Comparison of ENCODE assay signal across 18 cellular contexts in the genomic region with DNA sequence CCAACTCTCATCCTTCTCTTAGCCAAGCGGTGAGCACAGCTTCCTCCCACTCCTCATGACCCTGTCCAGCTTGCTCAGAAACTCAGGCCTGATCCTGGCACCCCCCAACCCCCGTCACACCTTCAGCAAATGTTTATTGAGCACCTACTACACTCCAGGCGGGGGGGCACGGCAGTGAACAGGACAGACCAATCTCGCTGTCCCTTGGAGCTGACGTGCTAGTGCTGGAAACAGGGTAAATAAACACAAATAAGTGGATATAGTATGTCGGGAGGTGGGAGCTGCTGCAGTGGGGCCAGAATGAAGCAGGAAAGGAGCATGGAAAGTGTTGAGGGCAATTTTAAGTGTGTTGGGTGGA. TPM values are rescaled to one million over a fixed set of nuclear protein-coding genes. Genes with fewer than 3 reads are reported as not detected.
DNase-seq lines count a peak whose midpoint lies in the region; ATAC-seq, FAIRE-seq and TF ChIP-seq lines count a peak whose summit lies in the region.
"Had no signal": no experiment of that assay in that cellular context is flagged by ENCODE, and none has a peak within 500 bp of the region (broad histone marks: within the 10 kb centered on the region; RNA-seq: fewer than 3 reads in every experiment).

No MANE protein-coding gene starts in this region.

- H4K91ac ChIP-seq in H1 (replicated peaks; ENCODE audit: insufficient read length, low read length) (no peak overlapping the region), neuronal stem cell (ENCODE audit: low read depth, low read length, poor library complexity) (no peak overlapping the region)

- H3K79me2 ChIP-seq in HepG2 (ENCODE audit: insufficient read depth, low read length) (no peaks in the 10 kb centered on the region), H1 (ENCODE audit: control insufficient read depth in 1 of 2, insufficient read depth in 2 of 2, low read length in 2 of 2) (no peaks in the 10 kb centered on the region)

- H3K36me3 Mint-ChIP-seq in CD4-positive, alpha-beta T cell (ENCODE audit: low read depth): no peaks in the 10 kb centered on the region
- H3K36me3 Mint-ChIP-seq: CD14-positive monocyte; CD8-positive, alpha-beta T cell had no signal

- H3K79me1 ChIP-seq in H1 (ENCODE audit: low read depth, low read length) (no peaks in the 10 kb centered on the region), neuronal stem cell (ENCODE audit: low read depth, low read length) (no peaks in the 10 kb centered on the region)

- H4K20me1 ChIP-seq in HepG2 (ENCODE audit: insufficient read depth, low read length) (no peaks in the 10 kb centered on the region), H1 (replicated peaks in 1 of 2; ENCODE audit: control insufficient read depth in 1 of 2, insufficient read depth in 2 of 2, low read length in 2 of 2) (no peaks in the 10 kb centered on the region)
- H4K20me1 ChIP-seq: BLaER1 had no signal

- CTCF ChIA-PET in HepG2 (lab: Yijun Ruan, JAX; ENCODE audit: low intra/inter-chr PET ratio, low total read pairs) (no interaction called here), H1 (lab: Charles Lee; ENCODE audit: partially characterized antibody) (interaction anchor here (0.6 to 3.8 kb wide), 9 partner anchors 8 to 137 kb away, joined by 3 to 20 read pairs (median 5); a partner anchor contains a TSS)
- CTCF ChIA-PET in CD4-positive, alpha-beta T cell (lab: Charles Lee): no interaction called here

- H3K27ac Mint-ChIP-seq in CD4-positive, alpha-beta T cell: no peak overlapping the region
- H3K27ac Mint-ChIP-seq: CD8-positive, alpha-beta T cell had no signal

- TF ChIP-seq CTCF in HepG2 (CRISPR knock-in tag; IDR thresholded peaks at IDR 0.05) (no peak), right lobe of liver (IDR thresholded peaks at IDR 0.05) (no peak), H1 (IDR thresholded peaks at IDR 0.05; ENCODE audit: control extremely low read depth in 1 of 3, insufficient read depth in 1 of 3, low read depth in 1 of 3, low read length in 3 of 3) (no peak)
- TF ChIP-seq CTCF in CD4-positive, alpha-beta T cell (IDR thresholded peaks at IDR 0.05): no peak

- H2BK15ac ChIP-seq in H1 (ENCODE audit: low read length) (0 out of 2 replicates have a peak overlapping the region, but pooled peaks have one; percentile 10), neuronal stem cell (ENCODE audit: low read length) (no peak overlapping the region)

- 11% methylated on average over 7 of the region's 7 CpGs for WGBS in HepG2 (ENCODE audit: low lambda C conversion rate)
- WGBS in right lobe of liver (ENCODE audit: insufficient coverage, low coverage, low lambda C conversion rate, missing lambda C conversion rate): 67% methylated on average over 6 of the region's 7 CpGs
- WGBS in H1 (ENCODE audit: extremely low coverage in 1 of 2, insufficient coverage in 1 of 2, insufficient read length in 1 of 2, insufficient replicate concordance in 2 of 2, low coverage in 1 of 2, low lambda C conversion rate in 2 of 2, missing lambda C conversion rate in 1 of 2), 2 experiments: 79% methylated on average over 7 of the region's 7 CpGs; no CpG with 5 or more reads in 1 of the 2 experiments
- no CpG with 5 or more reads among the region's 7 CpGs for WGBS in neuronal stem cell (ENCODE audit: extremely low coverage in 2 of 2, insufficient read length in 2 of 2, insufficient replicate concordance in 1 of 2), 2 donors

- ATAC-seq in HepG2: no peak
- ATAC-seq in right lobe of liver: no peak
- no peak for ATAC-seq in HG02870 (IDR thresholded peaks at IDR 0.05; ENCODE audit: unreplicated experiment)
- ATAC-seq in CD4-positive, alpha-beta T cell (ENCODE audit: poor library complexity): no peak
- ATAC-seq in Right ventricle myocardium superior (ENCODE audit: poor library complexity): no peak
- ATAC-seq: A549; CD8-positive, alpha-beta T cell had no signal

- H4K8ac ChIP-seq in H1 (ENCODE audit: extremely low read depth, insufficient read depth, low read length) (no peak overlapping the region), neuronal stem cell (ENCODE audit: low read depth, low read length) (no peak overlapping the region)

- H3K27ac ChIP-seq in HepG2 (ENCODE audit: extremely low read length, insufficient read depth, low read length): no peak overlapping the region
- H3K27ac ChIP-seq in right lobe of liver: no peak overlapping the region
- no peak overlapping the region for H3K27ac ChIP-seq in H1 (ENCODE audit: low read depth, low read length)
- no peak overlapping the region for H3K27ac ChIP-seq in neuronal stem cell (replicated peaks; ENCODE audit: low read length)
- no peak overlapping the region for H3K27ac ChIP-seq in CD4-positive, alpha-beta T cell (ENCODE audit: low read depth, low read length)
- H3K27ac ChIP-seq: 22Rv1, BLaER1 had no signal

- H3K14ac ChIP-seq in H1 (ENCODE audit: insufficient read length) (no peak overlapping the region), neuronal stem cell (ENCODE audit: low read length) (no peak overlapping the region)

- no TSS peak for BruUV-seq in HepG2 (replicated peaks; lab: Mats Ljungman, UMichigan)

- TF ChIP-seq EP300 in HepG2 (IDR thresholded peaks at IDR 0.05; ENCODE audit: low read depth in 2 of 2, low read length in 2 of 2): no peak
- TF ChIP-seq EP300 in HepG2 (CRISPR knock-in tag; IDR thresholded peaks at IDR 0.05; ENCODE audit: borderline replicate concordance): no peak
- TF ChIP-seq EP300 in H1 (IDR thresholded peaks at IDR 0.05; ENCODE audit: borderline replicate concordance in 1 of 2, low read depth in 2 of 2, low read length in 2 of 2): no peak

- no peak overlapping the region for H2AFZ ChIP-seq in HepG2 (ENCODE audit: low read length)
- H2AFZ ChIP-seq in H1 (ENCODE audit: low read length): no peak overlapping the region
- no peak overlapping the region for H2AFZ ChIP-seq in neuronal stem cell (ENCODE audit: low read length)

- intact Hi-C loops in HepG2 (cut with micrococcal nuclease; ENCODE audit: unreplicated experiment): loop anchor here (5.0 kb wide), 2 partner anchors 34 to 401 kb away; no protein-coding TSS in a partner anchor
- intact Hi-C loops in right lobe of liver (cut with DNase I): no loop called here
- intact Hi-C loops in CD4-positive, alpha-beta T cell (cut with DNase I, micrococcal nuclease): no loop called here
- intact Hi-C loops in Right ventricle myocardium superior (cut with DNase I): no loop called here

- no peak overlapping the region for H4K5ac ChIP-seq in H1 (ENCODE audit: insufficient read length, low read depth, low read length)

- H3K23ac ChIP-seq in H1 (ENCODE audit: insufficient read length): no peak overlapping the region
- no peak overlapping the region for H3K23ac ChIP-seq in neuronal stem cell (ENCODE audit: low read depth, low read length, poor library complexity)

- no peaks in the 10 kb centered on the region for H3K9me3 Mint-ChIP-seq in CD4-positive, alpha-beta T cell
- H3K9me3 Mint-ChIP-seq: CD14-positive monocyte; CD8-positive, alpha-beta T cell had no signal

- H3K36me3 ChIP-seq in HepG2 (replicated peaks in 1 of 2; ENCODE audit: control insufficient read depth in 1 of 2, insufficient read depth in 2 of 2, low read length in 2 of 2) (no peaks in the 10 kb centered on the region), right lobe of liver (no peaks in the 10 kb centered on the region), H1 (ENCODE audit: control insufficient read depth in 2 of 4, insufficient read depth in 4 of 4, low read length in 3 of 4) (no peaks in the 10 kb centered on the region), neuronal stem cell (replicated peaks in 1 of 2; ENCODE audit: control insufficient read depth in 2 of 2, insufficient read depth in 2 of 2, low read length in 2 of 2) (no peaks in the 10 kb centered on the region)
- H3K36me3 ChIP-seq: BLaER1, HAP-1 had no signal

- H3K4ac ChIP-seq in H1 (replicated peaks; ENCODE audit: insufficient read length, low read depth, low read length): no peak overlapping the region
- no peak overlapping the region for H3K4ac ChIP-seq in neuronal stem cell (ENCODE audit: low read length)

- TF ChIP-seq RAD21 in HepG2 (CRISPR knock-in tag; IDR thresholded peaks at IDR 0.05): no peak
- no peak for TF ChIP-seq RAD21 in H1 (IDR thresholded peaks at IDR 0.05 in 1 of 2, conservative IDR thresholded peaks at IDR 0.05 in 1 of 2; ENCODE audit: low read depth in 2 of 2, low read length in 2 of 2)

- H3K18ac ChIP-seq in H1 (ENCODE audit: extremely low read depth, low read length) (no peak overlapping the region), neuronal stem cell (ENCODE audit: low read length) (no peak overlapping the region)

- no peaks in the 10 kb centered on the region for H3K9me3 ChIP-seq in HepG2 (ENCODE audit: low read length)
- H3K9me3 ChIP-seq in right lobe of liver: no peaks in the 10 kb centered on the region
- H3K9me3 ChIP-seq in H1 (ENCODE audit: insufficient read depth in 2 of 2, low read depth in 1 of 2, low read length in 1 of 2): no peaks in the 10 kb centered on the region
- H3K9me3 ChIP-seq in neuronal stem cell (replicated peaks in 1 of 2; ENCODE audit: control insufficient read depth in 2 of 2, insufficient read depth in 1 of 2, low read depth in 1 of 2, low read length in 2 of 2): peaks cover 0 to under 1% of the 10 kb centered on the region in 2 donors
- no peaks in the 10 kb centered on the region for H3K9me3 ChIP-seq in CD4-positive, alpha-beta T cell (ENCODE audit: control insufficient read depth, low read length)
- H3K9me3 ChIP-seq: A549, HAP-1 had no signal

- no peak overlapping the region for H3K4me3 Mint-ChIP-seq in CD4-positive, alpha-beta T cell
- H3K4me3 Mint-ChIP-seq: CD8-positive, alpha-beta T cell had no signal

- POLR2A ChIA-PET in HepG2 (lab: Yijun Ruan, JAX): interaction anchor here (0.5 to 1.2 kb wide), 2 partner anchors 39 to 67 kb away, joined by 3 to 4 read pairs; no protein-coding TSS in a partner anchor
- POLR2A ChIA-PET in H1 (lab: Charles Lee; ENCODE audit: partially characterized antibody): interaction anchor here (1.0 kb wide), 1 partner anchor 32 kb away, joined by 3 read pairs; no protein-coding TSS in a partner anchor
- POLR2A ChIA-PET in CD4-positive, alpha-beta T cell (lab: Charles Lee): interaction anchor here (0.6 kb wide), 1 partner anchor 323 kb away, joined by 3 read pairs; no protein-coding TSS in a partner anchor

- TF ChIP-seq POLR2A in HepG2 (IDR thresholded peaks at IDR 0.05; ENCODE audit: insufficient read depth in 1 of 2, low read depth in 2 of 2, low read length in 2 of 2): no peak
- no peak for TF ChIP-seq POLR2A in right lobe of liver (IDR thresholded peaks at IDR 0.05)
- no peak for TF ChIP-seq POLR2A in H1 (IDR thresholded peaks at IDR 0.05; ENCODE audit: control extremely low read depth in 1 of 2, low read depth in 2 of 2, low read length in 2 of 2)

- H3K56ac ChIP-seq in H1 (replicated peaks; ENCODE audit: insufficient read length, low read depth, low read length): no peak overlapping the region

- no peaks in the 10 kb centered on the region for H3K27me3 Mint-ChIP-seq in CD4-positive, alpha-beta T cell

- no peaks in the 10 kb centered on the region for H3K4me1 Mint-ChIP-seq in CD4-positive, alpha-beta T cell (ENCODE audit: low read depth)
- H3K4me1 Mint-ChIP-seq: CD14-positive monocyte had no signal

- in situ Hi-C loops in HepG2 (cut with HindIII; ENCODE audit: extremely low pct_ligation_motif_present, low pct_unique_long_range_greater_than_20kb): no loop called here

- H2BK12ac ChIP-seq in H1 (ENCODE audit: low read depth, low read length) (no peak overlapping the region), neuronal stem cell (ENCODE audit: low read length) (peak overlapping the region; percentile 0)

- H3K4me1 ChIP-seq in HepG2 (ENCODE audit: insufficient read depth, low read length) (peaks cover 66% of the 10 kb centered on the region), right lobe of liver (no peaks in the 10 kb centered on the region), H1 (replicated peaks in 1 of 4; ENCODE audit: control insufficient read depth in 3 of 4, insufficient read depth in 4 of 4, low read length in 3 of 4) (peaks cover 0 to 17% (median 8%) of the 10 kb centered on the region in 4 experiments; a peak in 6 of 7 replicates), neuronal stem cell (ENCODE audit: control insufficient read depth in 2 of 2, insufficient read depth in 1 of 2, low read depth in 1 of 2, low read length in 2 of 2) (peaks cover 22 to 23% of the 10 kb centered on the region in 2 donors)
- H3K4me1 ChIP-seq: BLaER1, HAP-1 had no signal

- H3K23me2 ChIP-seq in H1 (ENCODE audit: low read depth, low read length): no peaks in the 10 kb centered on the region

- no peak overlapping the region for H2BK20ac ChIP-seq in H1 (ENCODE audit: low read length)

- FAIRE-seq in HepG2 (lab: Jason Lieb, UNC) (no peak), H1 (lab: Jason Lieb, UNC) (no peak)
- FAIRE-seq: A549, HTR-8/SVneo had no signal

- no peak overlapping the region for H3K4me3 ChIP-seq in HepG2 (replicated peaks in 1 of 3; ENCODE audit: insufficient read depth in 1 of 3, low read depth in 2 of 3, low read length in 3 of 3)
- H3K4me3 ChIP-seq in right lobe of liver: no peak overlapping the region
- no peak overlapping the region for H3K4me3 ChIP-seq in H1 (ENCODE audit: extremely low read depth in 1 of 4, insufficient read depth in 2 of 4, low read depth in 3 of 4, low read length in 4 of 4)
- no peak overlapping the region for H3K4me3 ChIP-seq in neuronal stem cell (ENCODE audit: low read length in 2 of 2)
- H3K4me3 ChIP-seq: A549, BLaER1, HAP-1 had no signal

- H3K9ac ChIP-seq in HepG2 (ENCODE audit: insufficient read depth, low read depth, low read length) (no peak overlapping the region), H1 (replicated peaks in 1 of 4; ENCODE audit: extremely low read depth in 1 of 4, low read depth in 3 of 4, low read length in 3 of 4) (no peak overlapping the region), neuronal stem cell (ENCODE audit: low read depth, low read length, poor library complexity) (no peak overlapping the region)
- H3K9ac ChIP-seq: BLaER1 had no signal

- H2AK5ac ChIP-seq in H1 (ENCODE audit: low read depth, low read length): no peak overlapping the region
- H2AK5ac ChIP-seq in neuronal stem cell (ENCODE audit: low read depth, low read length): no peak overlapping the region

- H3K4me2 ChIP-seq in HepG2 (ENCODE audit: low read depth, low read length) (no peak overlapping the region), H1 (ENCODE audit: insufficient read depth in 1 of 2, low read depth in 2 of 2, low read length in 2 of 2) (no peak overlapping the region), neuronal stem cell (ENCODE audit: insufficient read depth, low read length, poor library complexity, severe bottlenecking) (no peak overlapping the region)
- H3K4me2 ChIP-seq: A549, BLaER1 had no signal

- H3K27me3 ChIP-seq in HepG2 (ENCODE audit: control insufficient read depth in 1 of 2, insufficient read depth in 2 of 2, low read length in 2 of 2) (peaks cover 6 to 42% of the 10 kb centered on the region in 2 experiments; a peak in 4 of 5 replicates), right lobe of liver (no peaks in the 10 kb centered on the region), H1 (replicated peaks in 1 of 4; ENCODE audit: control insufficient read depth in 3 of 4, extremely low read depth in 1 of 4, insufficient read depth in 3 of 4, low read length in 3 of 4) (no peaks in the 10 kb centered on the region), neuronal stem cell (ENCODE audit: control insufficient read depth in 3 of 3, insufficient read depth in 3 of 3, low read depth in 1 of 3, low read length in 3 of 3) (no peaks in the 10 kb centered on the region)
- no peaks in the 10 kb centered on the region for H3K27me3 ChIP-seq in CD4-positive, alpha-beta T cell (ENCODE audit: control insufficient read depth, insufficient read depth, low read length)
- H3K27me3 ChIP-seq: BLaER1 had no signal

- H2BK120ac ChIP-seq in H1 (replicated peaks; ENCODE audit: low read depth, low read length): no peak overlapping the region
- H2BK120ac ChIP-seq in neuronal stem cell (ENCODE audit: low read depth, low read length): no peak overlapping the region

- no peak overlapping the region for H2BK5ac ChIP-seq in H1 (ENCODE audit: low read depth, low read length)
- peak overlapping the region; percentile 30 for H2BK5ac ChIP-seq in neuronal stem cell (ENCODE audit: low read length)

- DNase-seq in HepG2 (ENCODE audit: low spot score): no peak
- DNase-seq in right lobe of liver: no peak
- DNase-seq in H1 (ENCODE audit: low read depth in 1 of 2, low spot score in 2 of 2): no peak
- DNase-seq in neuronal stem cell (ENCODE audit: low spot score): no peak
- DNase-seq in RPMI8226: no peak
- DNase-seq in CD4-positive, alpha-beta T cell: no peak
- no peak for DNase-seq in Right ventricle myocardium superior
- DNase-seq: CD8-positive, alpha-beta T cell; DMS79 treated with DMSO at 0.1 percent for 48 hours; GF-D8; GOT3 had no signal

RNA-seq across cellular contexts. Expression of a gene that starts 7.4 kb away (rescaled TPM):
- total RNA-seq in HepG2 (2016; rRNA removed; fragmentation: Illumina TruSeq; extraction: Trizol) (not detected in 2 replicates), right lobe of liver (not detected), Right ventricle myocardium superior (not detected)
- total RNA-seq in HepG2 (2016; cell fraction: cytosol; rRNA removed; fragmentation: Illumina TruSeq; extraction: Trizol; ENCODE audit: low read depth): not detected in 2 replicates
- total RNA-seq in HepG2 (2016; cell fraction: insoluble cytoplasmic fraction; rRNA removed; fragmentation: Illumina TruSeq; extraction: Trizol): not detected in 2 replicates
- total RNA-seq in HepG2 (2016; cell fraction: membrane; rRNA removed; fragmentation: Illumina TruSeq; extraction: Trizol): not detected in 2 replicates
- total RNA-seq in HepG2 (2016; cell fraction: nucleus; rRNA removed; fragmentation: Illumina TruSeq; extraction: Trizol): not detected in 2 replicates
- polyA plus RNA-seq in HepG2 (2011; rRNA removed) (0.03 TPM in 1 of 2 replicates, not detected in the other), H1 (2011; rRNA removed) (0.30 TPM in 2 replicates)
- polyA plus RNA-seq in HepG2 (2011; cell fraction: cytosol; rRNA removed): not detected in 2 replicates
- 0.07 and 0.08 TPM in 2 replicates for polyA plus RNA-seq in HepG2 (2011; cell fraction: nucleus; rRNA removed)
- not detected in 2 replicates for polyA plus RNA-seq in HepG2 (2012)
- not detected in 2 replicates for polyA plus RNA-seq in HepG2 (2016; cell fraction: cytosol; fragmentation: Illumina TruSeq; extraction: Trizol; ENCODE audit: low read depth)
- polyA plus RNA-seq in HepG2 (2016; cell fraction: insoluble cytoplasmic fraction; fragmentation: Illumina TruSeq; extraction: Trizol; ENCODE audit: low read depth): not detected in 2 replicates
- not detected in 2 replicates for polyA plus RNA-seq in HepG2 (2016; cell fraction: membrane; fragmentation: Illumina TruSeq; extraction: Trizol; ENCODE audit: low read depth)
- not detected in 2 replicates for polyA plus RNA-seq in HepG2 (2016; cell fraction: nucleus; fragmentation: Illumina TruSeq; extraction: Trizol; ENCODE audit: insufficient read depth, low read depth)
- polyA minus RNA-seq in HepG2 (2011; rRNA and poly(A)+ RNA removed; ENCODE audit: low replicate concordance): not detected in 2 replicates
- not detected in 2 replicates for polyA minus RNA-seq in HepG2 (2011; cell fraction: cytosol; rRNA and poly(A)+ RNA removed)
- polyA minus RNA-seq in HepG2 (2011; cell fraction: nucleus; rRNA and poly(A)+ RNA removed): not detected in 2 replicates
- 0.15 TPM in 1 of 2 replicates, not detected in the other for total RNA-seq in H1 (2021; fragmentation: NEBNext Ultra II Directional; extraction: Animal tissue kit (Norgen Biotek cat#: 25700))
- 0.45 TPM for polyA plus RNA-seq in H1 (2011; cell fraction: cytosol; rRNA removed)
- polyA plus RNA-seq in H1 (2011; cell fraction: nucleus; rRNA removed): 0.87 TPM
- 0.15 to 0.36 TPM (median 0.19 TPM) in 3 of 4 replicates, not detected in the other for polyA plus RNA-seq in H1 (2012, experiment 1 of 2)
- polyA plus RNA-seq in H1 (2012, experiment 2 of 2): not detected
- 0.06 TPM for polyA plus RNA-seq in H1 (2013, experiment 1 of 2)
- polyA plus RNA-seq in H1 (2013, experiment 2 of 2): 0.06 TPM
- not detected in 2 replicates for polyA minus RNA-seq in H1 (2011; rRNA and poly(A)+ RNA removed)
- not detected for polyA minus RNA-seq in H1 (2011; cell fraction: cytosol; rRNA and poly(A)+ RNA removed)
- 0.40 TPM for polyA minus RNA-seq in H1 (2011; cell fraction: nucleus; rRNA and poly(A)+ RNA removed)
- polyA plus RNA-seq in neuronal stem cell (2013, experiment 1 of 2): 0.18 TPM
- polyA plus RNA-seq in neuronal stem cell (2013, experiment 2 of 2): 0.18 TPM
- total RNA-seq in CD4-positive, alpha-beta T cell: under 1 TPM; 0.17 to 0.36 TPM
- polyA plus RNA-seq: CD14-positive monocyte had no signal
